ENCODE assay signal across 12 cellular contexts in genomic region chr7:154789404-154789803, GRCh38.
A peak's percentile ranks its signal among the peaks of the same experiment; 100 is the strongest.
DNase-seq lines count a peak whose midpoint lies in the region; ATAC-seq, FAIRE-seq and TF ChIP-seq lines count a peak whose summit lies in the region.
"Had no signal": no experiment of that assay in that cellular context is flagged by ENCODE, and none has a peak within 500 bp of the region (broad histone marks: within the 10 kb centered on the region; RNA-seq: fewer than 3 reads in every experiment).

No MANE protein-coding gene starts in this region.

- peaks cover 4% of the 10 kb centered on the region; the same call in 1 of the 2 replicates for H3K9me3 ChIP-seq in OCI-LY1 (ENCODE audit: low read length)
- no peaks in the 10 kb centered on the region for H3K9me3 ChIP-seq in thyroid gland

- H3K36me3 ChIP-seq in OCI-LY1 (ENCODE audit: insufficient read depth, low read length), result no peaks in the 10 kb centered on the region
- no peaks in the 10 kb centered on the region for H3K36me3 ChIP-seq in thyroid gland
- H3K36me3 ChIP-seq: stomach had no signal

- FAIRE-seq in frontal cortex (lab: Jason Lieb, UNC), result peak; percentile 67

- H3F3A ChIP-seq in OCI-LY1 (ENCODE audit: insufficient read depth, low read length), result no peaks in the 10 kb centered on the region

- H3K79me2 ChIP-seq in OCI-LY1 (ENCODE audit: insufficient read depth, low read length), result no peaks in the 10 kb centered on the region

- H3K27ac Mint-ChIP-seq in activated CD8-positive, alpha-beta T cell treated with anti-CD3 and anti-CD28 coated beads for 36 hours, result no peak overlapping the region
- H3K27ac Mint-ChIP-seq in activated CD8-positive, alpha-beta T cell treated with anti-CD3 and anti-CD28 coated beads, Interleukin-2, amount 10 ng/mL, durations not matched to agents 7 days and 5 days, result no peak overlapping the region

- no peak overlapping the region for H3K4me3 Mint-ChIP-seq in activated CD8-positive, alpha-beta T cell treated with anti-CD3 and anti-CD28 coated beads for 36 hours
- no peak overlapping the region for H3K4me3 Mint-ChIP-seq in activated CD8-positive, alpha-beta T cell treated with anti-CD3 and anti-CD28 coated beads, Interleukin-2, amount 10 ng/mL, durations not matched to agents 7 days and 5 days

- 64 to 65% methylated on average over 6 of the region's 6 CpGs for WGBS in thyroid gland, 2 donors

- H3K4me3 ChIP-seq in OCI-LY1 (ENCODE audit: low read depth, low read length, poor library complexity, severe bottlenecking), result no peak overlapping the region
- H3K4me3 ChIP-seq in thyroid gland (replicated peaks in 1 of 3), result no peak overlapping the region
- H3K4me3 ChIP-seq: stomach had no signal

- ATAC-seq in activated CD8-positive, alpha-beta T cell treated with anti-CD3 and anti-CD28 coated beads for 36 hours, result no peak
- no peak for ATAC-seq in activated CD8-positive, alpha-beta T cell treated with anti-CD3 and anti-CD28 coated beads, Interleukin-2, amount 10 ng/mL, durations not matched to agents 7 days and 5 days
- no peak for ATAC-seq in GM19324 (IDR thresholded peaks at IDR 0.05; ENCODE audit: low FRiP score, unreplicated experiment)
- no peak for ATAC-seq in HG03280 (IDR thresholded peaks at IDR 0.05; ENCODE audit: unreplicated experiment)

- H3K27me3 ChIP-seq in OCI-LY1 (ENCODE audit: insufficient read depth, low read length), result no peaks in the 10 kb centered on the region; the same call in 1 of the 2 replicates
- H3K27me3 ChIP-seq in thyroid gland, result no peaks in the 10 kb centered on the region

- no peaks in the 10 kb centered on the region for H3K9me2 ChIP-seq in OCI-LY1 (ENCODE audit: low read depth, low read length)

- POLR2A ChIA-PET in activated CD8-positive, alpha-beta T cell treated with anti-CD3 and anti-CD28 coated beads for 36 hours (lab: Charles Lee), result no interaction called here
- POLR2A ChIA-PET in activated CD8-positive, alpha-beta T cell treated with anti-CD3 and anti-CD28 coated beads, Interleukin-2, amount 10 ng/mL, durations not matched to agents 7 days and 5 days (lab: Charles Lee), result no interaction called here

- H3K9me3 Mint-ChIP-seq in activated CD8-positive, alpha-beta T cell treated with anti-CD3 and anti-CD28 coated beads for 36 hours, result peaks cover 8% of the 10 kb centered on the region
- H3K9me3 Mint-ChIP-seq in activated CD8-positive, alpha-beta T cell treated with anti-CD3 and anti-CD28 coated beads, Interleukin-2, amount 10 ng/mL, durations not matched to agents 7 days and 5 days (ENCODE audit: insufficient read depth), result peaks cover 5% of the 10 kb centered on the region

- no peak overlapping the region for H3K4me2 ChIP-seq in OCI-LY1 (ENCODE audit: low read length)

- H3K27ac ChIP-seq in OCI-LY1 (ENCODE audit: low read depth, low read length, poor library complexity, severe bottlenecking) (no peak overlapping the region), thyroid gland (no peak overlapping the region)
- H3K27ac ChIP-seq: stomach had no signal

- H3K9ac ChIP-seq in OCI-LY1 (ENCODE audit: low read length), result no peak overlapping the region

- intact Hi-C loops in activated CD8-positive, alpha-beta T cell treated with anti-CD3 and anti-CD28 coated beads for 36 hours (cut with micrococcal nuclease), result no loop called here
- intact Hi-C loops in thyroid gland (cut with DNase I), result no loop called here

- no peak overlapping the region for H2AFZ ChIP-seq in OCI-LY1 (ENCODE audit: low read length)

- DNase-seq in activated CD8-positive, alpha-beta T cell treated with anti-CD3 and anti-CD28 coated beads for 36 hours, result peak; percentile 17
- DNase-seq in activated CD8-positive, alpha-beta T cell treated with anti-CD3 and anti-CD28 coated beads, Interleukin-2, amount 10 ng/mL, durations not matched to agents 7 days and 5 days, result no peak
- DNase-seq in frontal cortex (ENCODE audit: low spot score in 2 of 2) (peak; percentile 33 to 52), thyroid gland (peak; percentile 7 to 32)
- DNase-seq in effector CD4-positive, alpha-beta T cell, result no peak
- DNase-seq: activated CD4-positive, alpha-beta T cell treated with anti-CD3 and anti-CD28 coated beads for 4 hours; NCI-H510A treated with DMSO at 0.1 percent for 48 hours; stimulated activated CD4-positive, alpha-beta T cell treated with anti-CD3 and anti-CD28 coated beads, Interleukin-12 subunit alpha, Interleukin-12 subunit beta, amount 100 ng/mL, for 4 hours; stomach had no signal

- TF ChIP-seq POLR2A in thyroid gland (IDR thresholded peaks at IDR 0.05), result no peak

- no peaks in the 10 kb centered on the region for H3K4me1 ChIP-seq in OCI-LY1 (ENCODE audit: insufficient read depth, low read length, severe bottlenecking)
- H3K4me1 ChIP-seq in thyroid gland, result no peaks in the 10 kb centered on the region

- no peaks in the 10 kb centered on the region for H3K4me1 Mint-ChIP-seq in activated CD8-positive, alpha-beta T cell treated with anti-CD3 and anti-CD28 coated beads for 36 hours (ENCODE audit: low read depth)
- H3K4me1 Mint-ChIP-seq in activated CD8-positive, alpha-beta T cell treated with anti-CD3 and anti-CD28 coated beads, Interleukin-2, amount 10 ng/mL, durations not matched to agents 7 days and 5 days (ENCODE audit: low read depth), result no peaks in the 10 kb centered on the region

- TF ChIP-seq CTCF in activated CD8-positive, alpha-beta T cell treated with anti-CD3 and anti-CD28 coated beads for 36 hours (IDR thresholded peaks at IDR 0.05), result no peak
- TF ChIP-seq CTCF in OCI-LY1 (IDR thresholded peaks at IDR 0.05; ENCODE audit: low read length) (peak; percentile 62), thyroid gland (IDR thresholded peaks at IDR 0.05) (peak in 2 of 6 experiments; percentile 24 to 25)

- no peaks in the 10 kb centered on the region for H4K20me1 ChIP-seq in OCI-LY1 (ENCODE audit: insufficient read depth, low read length)

- H3K36me3 Mint-ChIP-seq in activated CD8-positive, alpha-beta T cell treated with anti-CD3 and anti-CD28 coated beads for 36 hours (ENCODE audit: low read depth), result no peaks in the 10 kb centered on the region
- no peaks in the 10 kb centered on the region for H3K36me3 Mint-ChIP-seq in activated CD8-positive, alpha-beta T cell treated with anti-CD3 and anti-CD28 coated beads, Interleukin-2, amount 10 ng/mL, durations not matched to agents 7 days and 5 days (ENCODE audit: low read depth)

- CTCF ChIA-PET in activated CD8-positive, alpha-beta T cell treated with anti-CD3 and anti-CD28 coated beads for 36 hours (lab: Charles Lee), result no interaction called here
- CTCF ChIA-PET in activated CD8-positive, alpha-beta T cell treated with anti-CD3 and anti-CD28 coated beads, Interleukin-2, amount 10 ng/mL, durations not matched to agents 7 days and 5 days (lab: Charles Lee), result no interaction called here

- H3K27me3 Mint-ChIP-seq in activated CD8-positive, alpha-beta T cell treated with anti-CD3 and anti-CD28 coated beads for 36 hours, result peaks cover 9% of the 10 kb centered on the region
- peaks cover 11% of the 10 kb centered on the region for H3K27me3 Mint-ChIP-seq in activated CD8-positive, alpha-beta T cell treated with anti-CD3 and anti-CD28 coated beads, Interleukin-2, amount 10 ng/mL, durations not matched to agents 7 days and 5 days (ENCODE audit: low read depth)

Comparison
In these comparisons a context has a peak if more than half of its experiments do, and no peak if none do; other contexts are left out.
1. DNase-seq: peak in activated CD8-positive, alpha-beta T cell treated with anti-CD3 and anti-CD28 coated beads for 36 hours (single experiment), frontal cortex (2 of 2) and thyroid gland (2 of 2); none in activated CD8-positive, alpha-beta T cell treated with anti-CD3 and anti-CD28 coated beads, Interleukin-2, amount 10 ng/mL, durations not matched to agents 7 days and 5 days (single experiment) and effector CD4-positive, alpha-beta T cell (single experiment).